In the genomic region with DNA sequence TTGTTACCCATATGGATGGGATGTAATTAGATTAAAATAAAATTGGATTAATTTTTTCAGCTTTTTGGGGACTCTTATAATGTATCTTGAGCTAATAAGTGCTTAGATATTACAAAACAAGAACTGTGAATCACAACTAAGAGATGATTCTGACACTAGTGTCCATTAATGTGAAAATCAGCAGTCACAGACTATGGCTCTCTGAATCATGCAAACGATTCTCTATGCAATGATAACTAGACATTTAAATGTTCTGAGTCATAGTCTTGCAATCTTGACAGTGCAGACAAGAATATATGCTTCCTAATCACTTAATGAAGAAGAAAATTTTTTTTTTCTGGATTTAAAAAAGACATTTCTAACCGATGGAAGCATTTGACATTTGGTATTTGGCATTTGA, we compare ENCODE assay signal across 1 cellular context.
TF ChIP-seq lines count a peak whose summit lies in the region.

No MANE protein-coding gene starts in this region.

TF ChIP-seq in HepG2, 621 proteins besides CTCF, POLR2A, EP300 and RAD21 (continued from another document):
- TF ChIP-seq TFDP1 (CRISPR knock-in tag; IDR thresholded peaks at IDR 0.05; ENCODE audit: borderline replicate concordance) (no peak), SP2 (CRISPR knock-in tag; IDR thresholded peaks at IDR 0.05) (no peak), NFE2 (CRISPR knock-in tag; IDR thresholded peaks at IDR 0.05) (no peak), ZNF678 (CRISPR knock-in tag; IDR thresholded peaks at IDR 0.05) (no peak), BRF2 (CRISPR knock-in tag; IDR thresholded peaks at IDR 0.05) (no peak)
